Comparison of ENCODE assay signal across 8 cellular contexts in the genomic region with DNA sequence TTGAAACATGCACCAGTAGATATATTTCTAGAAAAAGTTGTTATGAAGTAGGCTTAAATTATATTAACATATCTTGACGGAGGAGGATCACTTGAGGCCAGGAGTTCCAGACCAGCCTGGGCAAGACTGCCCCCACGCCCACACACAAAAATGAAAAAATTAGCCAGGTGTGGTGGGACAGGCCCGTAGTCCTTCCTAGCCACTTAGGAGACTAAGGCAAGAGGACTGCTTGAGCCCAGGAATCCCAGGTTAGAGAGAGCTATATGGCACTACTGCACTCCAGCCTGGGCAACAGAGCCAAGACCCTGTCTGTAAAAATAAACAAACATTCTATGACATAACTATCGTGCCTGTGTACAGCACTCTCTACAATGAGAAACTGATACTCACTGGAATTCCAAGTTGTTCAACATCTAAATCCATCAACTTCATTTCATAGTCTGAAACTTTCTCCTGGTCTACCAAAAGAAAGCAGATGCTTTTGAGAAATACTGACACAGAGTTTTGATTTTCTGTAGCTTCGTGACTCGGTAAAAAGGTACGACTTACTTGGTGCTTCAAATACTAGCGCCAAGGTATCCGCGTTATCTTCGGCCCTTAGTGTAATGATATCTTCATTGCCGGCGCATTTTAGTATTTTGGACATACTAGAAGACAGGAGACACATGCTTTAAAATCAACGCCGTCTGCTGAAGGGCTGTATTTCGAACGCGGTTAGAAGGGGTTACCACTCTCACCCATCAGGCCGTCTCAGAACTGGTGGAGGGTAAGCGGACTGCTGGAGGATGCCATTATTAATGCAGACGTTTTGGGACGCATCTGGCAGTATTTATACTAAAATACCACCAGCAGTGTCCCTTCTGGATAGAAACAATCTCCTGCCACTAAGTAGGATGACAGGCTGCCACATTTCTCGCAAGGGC. TPM values are rescaled to one million over a fixed set of nuclear protein-coding genes. Genes with fewer than 3 reads are reported as not detected.
DNase-seq lines count a peak whose midpoint lies in the region; TF ChIP-seq lines count a peak whose summit lies in the region.

No MANE protein-coding gene starts in this region.

- peaks cover 53% of the 10 kb centered on the region for H3F3A ChIP-seq in neural progenitor cell (ENCODE audit: low read depth)

- H2AFZ ChIP-seq in neural progenitor cell (replicated peaks): no peak overlapping the region

- peaks cover 4 to 52% (median 14%) of the 10 kb centered on the region in 3 donors for H3K36me3 Mint-ChIP-seq in CD8-positive, alpha-beta memory T cell
- peaks cover 23% of the 10 kb centered on the region for H3K36me3 Mint-ChIP-seq in neural progenitor cell

- peaks cover 37% of the 10 kb centered on the region for H4K20me1 ChIP-seq in neural progenitor cell (ENCODE audit: low read depth)

- H3K9me3 ChIP-seq in CD8-positive, alpha-beta memory T cell (ENCODE audit: low read length): no peaks in the 10 kb centered on the region
- H3K9me3 ChIP-seq in neural progenitor cell (ENCODE audit: low read depth): no peaks in the 10 kb centered on the region

- peak overlapping the region; percentile 90 for H3K27ac ChIP-seq in CD8-positive, alpha-beta memory T cell (ENCODE audit: low read depth, low read length)
- H3K27ac ChIP-seq in dorsolateral prefrontal cortex (peak overlapping the region in 8 of 59 donors; percentile 86 to 93 (median 90)), neural progenitor cell (peak overlapping the region; percentile 42)

- no peaks in the 10 kb centered on the region for H3K27me3 Mint-ChIP-seq in CD8-positive, alpha-beta memory T cell
- peaks cover 5% of the 10 kb centered on the region for H3K27me3 Mint-ChIP-seq in neural progenitor cell (ENCODE audit: insufficient read depth, low read depth)

- no peaks in the 10 kb centered on the region for H3K9me3 Mint-ChIP-seq in CD8-positive, alpha-beta memory T cell
- no peaks in the 10 kb centered on the region for H3K9me3 Mint-ChIP-seq in neural progenitor cell

- intact Hi-C loops in dorsolateral prefrontal cortex (cut with DNase I): no loop called here

- no peak for DNase-seq in CD8-positive, alpha-beta memory T cell
- peak; percentile 43 for DNase-seq in NCI-H146 (lab: John Stamatoyannopoulos, UW)
- no peak for DNase-seq in dorsolateral prefrontal cortex
- peak; percentile 11 for DNase-seq in neural progenitor cell (ENCODE audit: low spot score)
- DNase-seq in inferior parietal cortex (ENCODE audit: extremely low spot score): no peak
- no peak for DNase-seq in effector CD8-positive, alpha-beta T cell (lab: John Stamatoyannopoulos, UW)
- DNase-seq in A172 (ENCODE audit: low spot score): no peak
- no peak for DNase-seq in SW 1271 (lab: John Stamatoyannopoulos, UW)

- CTCF ChIA-PET in CD8-positive, alpha-beta memory T cell (lab: Charles Lee): interaction anchor here (1.2 to 2.6 kb wide), 2 partner anchors 74 to 104 kb away, joined by 3 to 15 read pairs; no protein-coding TSS in a partner anchor

- H3K27me3 ChIP-seq in CD8-positive, alpha-beta memory T cell (ENCODE audit: insufficient read depth, low read length, poor library complexity, severe bottlenecking): no peaks in the 10 kb centered on the region
- H3K27me3 ChIP-seq in dorsolateral prefrontal cortex (no peaks in the 10 kb centered on the region), neural progenitor cell (no peaks in the 10 kb centered on the region)

- H3K9ac ChIP-seq in neural progenitor cell: peak overlapping the region; percentile 90

- H3K4me1 ChIP-seq in CD8-positive, alpha-beta memory T cell (ENCODE audit: insufficient read depth, low read length): peaks cover 27% of the 10 kb centered on the region
- H3K4me1 ChIP-seq in neural progenitor cell: peaks cover 20% of the 10 kb centered on the region

- H3K4me3 ChIP-seq in CD8-positive, alpha-beta memory T cell (ENCODE audit: low read length): peak overlapping the region; percentile 99
- H3K4me3 ChIP-seq in dorsolateral prefrontal cortex (peak overlapping the region; percentile 68 to 99 (median 91)), neural progenitor cell (peak overlapping the region; percentile 75)

- POLR2A ChIA-PET in CD8-positive, alpha-beta memory T cell (lab: Charles Lee): interaction anchor here (0.6 to 1.4 kb wide), 2 partner anchors 9 to 334 kb away, joined by 3 to 10 read pairs; partner anchors contain the start of gene CDS2

- peaks cover 26% of the 10 kb centered on the region for H3K36me3 ChIP-seq in CD8-positive, alpha-beta memory T cell (ENCODE audit: insufficient read depth, low read length)
- peaks cover 27% of the 10 kb centered on the region for H3K36me3 ChIP-seq in neural progenitor cell

- TF ChIP-seq CTCF in dorsolateral prefrontal cortex (IDR thresholded peaks at IDR 0.05 in 54 of 56, conservative IDR thresholded peaks at IDR 0.05 in 2 of 56; ENCODE audit: low read depth in 1 of 56, partially characterized antibody in 56 of 56): no peak
- TF ChIP-seq CTCF in neural progenitor cell (IDR thresholded peaks at IDR 0.05): no peak

- peak overlapping the region; percentile 68 to 97 (median 74) for H3K27ac Mint-ChIP-seq in CD8-positive, alpha-beta memory T cell
- H3K27ac Mint-ChIP-seq in neural progenitor cell: peak overlapping the region; percentile 87

- peaks cover 54% of the 10 kb centered on the region for H3K79me2 ChIP-seq in neural progenitor cell (ENCODE audit: low read depth)

- H3K4me1 Mint-ChIP-seq in CD8-positive, alpha-beta memory T cell: peaks cover 29 to 44% (median 33%) of the 10 kb centered on the region in 3 donors
- H3K4me1 Mint-ChIP-seq in neural progenitor cell: peaks cover 36% of the 10 kb centered on the region

- peak overlapping the region; percentile 91 to 98 (median 95) for H3K4me3 Mint-ChIP-seq in CD8-positive, alpha-beta memory T cell
- peak overlapping the region; percentile 97 for H3K4me3 Mint-ChIP-seq in neural progenitor cell

- H3K4me2 ChIP-seq in neural progenitor cell: peak overlapping the region; percentile 86

RNA-seq across cellular contexts. Expression of gene PCNA, which starts 1.3 kb away (rescaled TPM):
- total RNA-seq in CD8-positive, alpha-beta memory T cell: 100 to 1,000 TPM; 654 to 662 TPM
- polyA plus RNA-seq in CD8-positive, alpha-beta memory T cell: 58.4 TPM
- total RNA-seq in dorsolateral prefrontal cortex (10 to 100 TPM; 16.5 to 38.8 (median 26.1) TPM), neural progenitor cell (ENCODE audit: low replicate concordance) (245 and 323 TPM in 2 replicates)
- 524 and 529 TPM in 2 replicates for total RNA-seq in A172 (2014; rRNA removed; shearing (Covaris generic))

RNA-seq across cellular contexts. Expression of gene TMEM230, which starts 5.6 kb away (rescaled TPM):
- 10 to 100 TPM; 86.4 to 87.8 TPM for total RNA-seq in CD8-positive, alpha-beta memory T cell
- 250 TPM for polyA plus RNA-seq in CD8-positive, alpha-beta memory T cell
- total RNA-seq in dorsolateral prefrontal cortex (100 to 1,000 TPM in 4 of 120 experiments, 10 to 100 TPM in 116; 56.1 to 113 (median 78.5) TPM), neural progenitor cell (ENCODE audit: low replicate concordance) (84.3 and 117 TPM in 2 replicates)
- 129 and 146 TPM in 2 replicates for total RNA-seq in A172 (2014; rRNA removed; shearing (Covaris generic))

RNA-seq across cellular contexts. Expression of gene CDS2, which starts 8.3 kb away (rescaled TPM):
- total RNA-seq in CD8-positive, alpha-beta memory T cell: 10 to 100 TPM; 55.3 to 57.3 TPM
- 48.3 TPM for polyA plus RNA-seq in CD8-positive, alpha-beta memory T cell
- total RNA-seq in dorsolateral prefrontal cortex (100 to 1,000 TPM; 103 to 195 (median 145) TPM), neural progenitor cell (ENCODE audit: low replicate concordance) (53.8 and 59.8 TPM in 2 replicates)
- 21.9 and 35.8 TPM in 2 replicates for total RNA-seq in A172 (2014; rRNA removed; shearing (Covaris generic))

Comparison
In these comparisons a context has a peak if more than half of its experiments do, and no peak if none do; other contexts are left out.
1. DNase-seq: peak in NCI-H146 (single experiment) and neural progenitor cell (single experiment); none in CD8-positive, alpha-beta memory T cell (0 of 5), dorsolateral prefrontal cortex (0 of 10), inferior parietal cortex (single experiment), effector CD8-positive, alpha-beta T cell (single experiment), A172 (single experiment) and SW 1271 (0 of 2).
2. Peak in every context shown above with its lines, with median percentiles within 50 percentile points of each other: H3K4me3 ChIP-seq.